24 cellular contexts compared by ENCODE assay signal in genomic region chr2:69173706-69174105, GRCh38.
"Had no signal": no experiment of that assay in that cellular context is flagged by ENCODE, and none has a peak within 500 bp of the region (broad histone marks: within the 10 kb centered on the region; RNA-seq: fewer than 3 reads in every experiment).

No MANE protein-coding gene starts in this region.

- DNase-seq: activated CD4-positive, alpha-beta T cell treated with anti-CD3 and anti-CD28 coated beads, Interleukin-2, amount 50 U/mL, for 4 hours; activated CD8-positive, alpha-beta memory T cell treated with anti-CD3 and anti-CD28 coated beads, Interleukin-2, amount 50 U/mL, for 48 hours; activated naive CD4-positive, alpha-beta T cell; activated T-cell treated with anti-CD3 and anti-CD28 coated beads, Interleukin-2, amount 50 U/mL, for 4 hours; colonic mucosa; endodermal cell; foreskin fibroblast; glutamatergic neuron; left ventricle myocardium inferior; natural killer cell; retina; sigmoid colon; SJCRH30; stimulated activated CD4-positive, alpha-beta T cell treated with anti-CD3 and anti-CD28 coated beads, Interleukin-4, amount 100 ng/mL, for 24 hours; stimulated activated naive CD8-positive, alpha-beta T cell treated with anti-CD3 and anti-CD28 coated beads, Interleukin-15, Interleukin-2, amounts not matched to agents 100 U/mL and 50 U/mL, for 24 hours; T1000 had no signal

- ATAC-seq: activated T-cell treated with anti-CD3 and anti-CD28 coated beads, Interleukin-2, amount 50 U/mL, for 4 hours; natural killer cell; stimulated activated naive CD8-positive, alpha-beta T cell treated with anti-CD3 and anti-CD28 coated beads, Interleukin-15, Interleukin-2, amounts not matched to agents 100 U/mL and 50 U/mL, for 24 hours; WTC11 had no signal

- H3K27ac Mint-ChIP-seq: activated naive CD8-positive, alpha-beta T cell; activated T-helper 2 cell treated with anti-CD3 and anti-CD28 coated beads, Interferon-gamma antibody, Interleukin-2, Interleukin-4, amounts not matched to agents 10 μg/mL and 5 μg/mL and 100 μg/mL, durations not matched to agents 14 hours and 24 hours and 36 hours; endodermal cell; mesothelial cell of epicardium; natural killer cell; T-helper 1 cell treated with Interleukin-12 subunit alpha and Interleukin-12 subunit beta and Interleukin-4 antibody, amounts not matched to agents 30 μg/mL and 1 μg/mL, for 36 hours; type B pancreatic cell; WTC11 had no signal

- H2AFZ ChIP-seq: hepatocyte had no signal

- H3K27me3 ChIP-seq: colonic mucosa, hepatocyte, sigmoid colon, SJCRH30 had no signal

- H3K79me2 ChIP-seq: hepatocyte had no signal

- H3K4me3 Mint-ChIP-seq: activated naive CD8-positive, alpha-beta T cell; activated T-cell treated with anti-CD3 and anti-CD28 coated beads, Interleukin-2, amount 50 U/mL, for 4 hours; endodermal cell; mesothelial cell of epicardium; natural killer cell; T-helper 1 cell treated with Interleukin-12 subunit alpha and Interleukin-12 subunit beta and Interleukin-4 antibody, amounts not matched to agents 30 μg/mL and 1 μg/mL, for 36 hours; type B pancreatic cell; WTC11 had no signal

- H3K27me3 Mint-ChIP-seq: type B pancreatic cell had no signal

- H3K4me1 ChIP-seq: colonic mucosa had no signal

- H3K9me3 Mint-ChIP-seq: activated T-cell treated with anti-CD3 and anti-CD28 coated beads, Interleukin-2, amount 50 U/mL, for 4 hours; activated T-helper 2 cell treated with anti-CD3 and anti-CD28 coated beads, Interferon-gamma antibody, Interleukin-2, Interleukin-4, amounts not matched to agents 10 μg/mL and 5 μg/mL and 100 μg/mL, durations not matched to agents 14 hours and 24 hours and 36 hours; endodermal cell; mesothelial cell of epicardium; natural killer cell; T-helper 1 cell treated with Interleukin-12 subunit alpha and Interleukin-12 subunit beta and Interleukin-4 antibody, amounts not matched to agents 30 μg/mL and 1 μg/mL, for 36 hours; type B pancreatic cell; WTC11 had no signal

- H3K4me3 ChIP-seq: colonic mucosa, hepatocyte, left ventricle myocardium inferior, sigmoid colon, SJCRH30 had no signal

- H3K27ac ChIP-seq: colonic mucosa, epithelial cell of prostate, hepatocyte, left ventricle myocardium inferior, SJCRH30 had no signal

- H3K4me2 ChIP-seq: hepatocyte had no signal

- H3K9me3 ChIP-seq: colonic mucosa, left ventricle myocardium inferior, sigmoid colon, SJCRH30 had no signal

- H3K36me3 ChIP-seq: colonic mucosa, left ventricle myocardium inferior had no signal

- H3K36me3 Mint-ChIP-seq: activated naive CD8-positive, alpha-beta T cell; natural killer cell; WTC11 had no signal
